ENCODE assay signal across 11 cellular contexts in the genomic region with DNA sequence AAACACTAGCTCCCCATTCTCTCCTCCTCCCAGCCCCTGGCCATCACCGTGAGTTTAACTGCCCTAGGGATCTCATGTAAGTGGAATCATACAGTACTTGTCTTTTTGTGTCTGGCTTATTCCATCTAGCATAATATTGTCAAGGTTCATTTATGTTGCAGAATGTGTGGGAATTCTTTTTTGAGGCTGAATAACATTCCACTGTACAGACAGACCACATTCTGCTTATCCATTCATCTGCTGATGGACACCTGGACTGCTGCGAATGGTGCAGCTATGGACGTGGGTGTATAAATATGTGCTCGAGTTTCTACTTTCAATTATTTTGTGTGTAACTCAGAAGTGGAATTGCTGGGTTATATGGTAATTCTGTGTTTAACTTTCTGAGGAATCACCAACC.
"Had no signal": no experiment of that assay in that cellular context is flagged by ENCODE, and none has a peak within 500 bp of the region (broad histone marks: within the 10 kb centered on the region; RNA-seq: fewer than 3 reads in every experiment).

No MANE protein-coding gene starts in this region.

- H3K4me3 Mint-ChIP-seq: activated CD4-positive, alpha-beta memory T cell treated with anti-CD3 and anti-CD28 coated beads for 36 hours; brain; endodermal cell; naive thymus-derived CD4-positive, alpha-beta T cell; type B pancreatic cell had no signal

- DNase-seq: activated CD4-positive, CD25-positive, alpha-beta regulatory T cell treated with anti-CD3 and anti-CD28 coated beads, Interleukin-2, amount 50 U/mL, for 72 hours; activated CD8-positive, alpha-beta memory T cell treated with anti-CD3 and anti-CD28 coated beads, Interleukin-2, amount 50 U/mL, for 4 hours; hippocampal formation; lower lobe of right lung; stimulated activated naive CD4-positive, alpha-beta T cell treated with Interleukin-2 at 50 U/mL for 16 hours; T-helper 9 cell had no signal

- H3K27ac ChIP-seq: lower lobe of right lung had no signal

- H3K9me3 Mint-ChIP-seq: activated CD4-positive, alpha-beta memory T cell treated with anti-CD3 and anti-CD28 coated beads for 36 hours; naive thymus-derived CD4-positive, alpha-beta T cell had no signal

- H3K4me3 ChIP-seq: lower lobe of right lung had no signal

- ATAC-seq: naive thymus-derived CD4-positive, alpha-beta T cell had no signal

- H3K27me3 Mint-ChIP-seq: activated CD4-positive, alpha-beta memory T cell treated with anti-CD3 and anti-CD28 coated beads for 36 hours; brain; naive thymus-derived CD4-positive, alpha-beta T cell; type B pancreatic cell had no signal

- H3K27ac Mint-ChIP-seq: activated CD4-positive, alpha-beta memory T cell treated with anti-CD3 and anti-CD28 coated beads for 36 hours; endodermal cell; naive thymus-derived CD4-positive, alpha-beta T cell; type B pancreatic cell had no signal

- H3K9me3 ChIP-seq: lower lobe of right lung had no signal
